ENCODE assay signal across 8 cellular contexts in genomic region chr1:16032388-16033100, GRCh38. TPM values are rescaled to one million over a fixed set of nuclear protein-coding genes. Genes with fewer than 3 reads are reported as not detected.
A peak's percentile ranks its signal among the peaks of the same experiment; 100 is the strongest.
DNase-seq lines count a peak whose midpoint lies in the region.

No MANE protein-coding gene starts in this region.

- H3K14ac ChIP-seq in trophoblast cell (ENCODE audit: low read length), result no peak overlapping the region

- WGBS in trophoblast cell (ENCODE audit: extremely low coverage, insufficient coverage, insufficient read length), result no CpG with 5 or more reads among the region's 18 CpGs

- no peaks in the 10 kb centered on the region for H3K9me3 ChIP-seq in trophoblast cell (ENCODE audit: insufficient read depth, low read depth, low read length)

- no peak overlapping the region for H2BK120ac ChIP-seq in trophoblast cell (ENCODE audit: insufficient read depth, low read length, poor library complexity)

- DNase-seq in activated gamma-delta T cell treated with Interleukin-2 at 50 U/mL for 16 hours (peak; percentile 21), activated gamma-delta T cell (lab: John Stamatoyannopoulos, UW) (no peak), HUDEP-2 (lab: John Stamatoyannopoulos, UW; ENCODE audit: unreplicated experiment in 76 of 76) (peak in 69 of 76 experiments; percentile 19 to 83 (median 61)), RPMI8226 (peak; percentile 94), head of caudate nucleus (peak; percentile 39 to 88 (median 72)), trophoblast cell (peak; percentile 85 to 87), NCI-H187 treated with DMSO at 0.1 percent for 48 hours (lab: John Stamatoyannopoulos, UW) (no peak)
- DNase-seq in activated naive CD4-positive, alpha-beta T cell treated with anti-CD3 and anti-CD28 coated beads, Interleukin-2, amount 50 U/mL, for 16 hours, result peak; percentile 64

- H4K91ac ChIP-seq in trophoblast cell (ENCODE audit: low read depth, low read length), result no peak overlapping the region

- H3K4me3 ChIP-seq in trophoblast cell (ENCODE audit: low read depth, low read length), result no peak overlapping the region

- no peak overlapping the region for H3K23ac ChIP-seq in trophoblast cell (ENCODE audit: low read length)

- H3K4me2 ChIP-seq in trophoblast cell (ENCODE audit: low read length), result no peak overlapping the region

- H2BK5ac ChIP-seq in trophoblast cell (ENCODE audit: low read depth, low read length, poor library complexity), result no peak overlapping the region

- H3K4me1 ChIP-seq in trophoblast cell (ENCODE audit: control insufficient read depth in 1 of 2, insufficient read depth in 2 of 2, low read length in 2 of 2), result no peaks in the 10 kb centered on the region

- no peaks in the 10 kb centered on the region for H3K79me1 ChIP-seq in trophoblast cell (ENCODE audit: low read length)

- intact Hi-C loops in head of caudate nucleus (cut with DNase I), result no loop called here

- H3K27me3 ChIP-seq in trophoblast cell (ENCODE audit: insufficient read depth, low read length), result no peaks in the 10 kb centered on the region

- H2AK5ac ChIP-seq in trophoblast cell (ENCODE audit: low read length), result no peak overlapping the region

- no peak overlapping the region for H2AFZ ChIP-seq in trophoblast cell (ENCODE audit: insufficient read depth, low read length, poor library complexity)

- no peak overlapping the region for H3K4ac ChIP-seq in trophoblast cell (ENCODE audit: low read depth, low read length)

- no peak overlapping the region for H2BK12ac ChIP-seq in trophoblast cell (ENCODE audit: low read length)

- H3K27ac ChIP-seq in trophoblast cell (ENCODE audit: low read depth, low read length), result no peak overlapping the region

- no peak overlapping the region for H4K12ac ChIP-seq in trophoblast cell (ENCODE audit: low read depth, low read length)

- H3K79me2 ChIP-seq in trophoblast cell (ENCODE audit: control insufficient read depth, insufficient read depth, low read length, poor library complexity), result no peaks in the 10 kb centered on the region

- no peak overlapping the region for H3K18ac ChIP-seq in trophoblast cell (ENCODE audit: low read length)

- H3K36me3 ChIP-seq in trophoblast cell (ENCODE audit: control insufficient read depth in 1 of 2, insufficient read depth in 2 of 2, low read length in 2 of 2), result no peaks in the 10 kb centered on the region

- H3K9ac ChIP-seq in trophoblast cell (ENCODE audit: low read length), result no peak overlapping the region

- no peak overlapping the region for H4K8ac ChIP-seq in trophoblast cell (ENCODE audit: low read depth, low read length)

RNA-seq across cellular contexts. Expression of gene CLCNKA, which starts 10.7 kb away (rescaled TPM):
- polyA plus RNA-seq in trophoblast cell (2013), result 0.12 and 0.19 TPM in 2 replicates

RNA-seq across cellular contexts. Expression of gene CLCNKB, which starts 11.0 kb away (rescaled TPM):
- polyA plus RNA-seq in trophoblast cell (2013), result 0.17 and 0.18 TPM in 2 replicates

RNA-seq across cellular contexts. Expression of gene HSPB7, which starts 14.7 kb away (rescaled TPM):
- 3.0 and 3.8 TPM in 2 replicates for polyA plus RNA-seq in trophoblast cell (2013)

RNA-seq across cellular contexts. Expression of gene SRARP, which starts 28.5 kb away (rescaled TPM):
- not detected in 2 replicates for polyA plus RNA-seq in trophoblast cell (2013)

RNA-seq across cellular contexts. Expression of gene FAM131C, which starts 40.9 kb away (rescaled TPM):
- polyA plus RNA-seq in trophoblast cell (2013), result 0.04 TPM in 2 replicates

Comparison
In these comparisons a context has a peak if more than half of its experiments do, and no peak if none do; other contexts are left out.
1. DNase-seq: peak in activated gamma-delta T cell treated with Interleukin-2 at 50 U/mL for 16 hours (single experiment), HUDEP-2 (69 of 76), RPMI8226 (single experiment), activated naive CD4-positive, alpha-beta T cell treated with anti-CD3 and anti-CD28 coated beads, Interleukin-2, amount 50 U/mL, for 16 hours (single experiment), head of caudate nucleus (42 of 42) and trophoblast cell (2 of 2); none in activated gamma-delta T cell (single experiment) and NCI-H187 treated with DMSO at 0.1 percent for 48 hours (single experiment).